18 cellular contexts compared by ENCODE assay signal in genomic region chr15:99613481-99613880, GRCh38.
"Had no signal": no experiment of that assay in that cellular context is flagged by ENCODE, and none has a peak within 500 bp of the region (broad histone marks: within the 10 kb centered on the region; RNA-seq: fewer than 3 reads in every experiment).

No MANE protein-coding gene starts in this region.

- ATAC-seq: activated CD4-positive, alpha-beta T cell treated with anti-CD3 and anti-CD28 coated beads for 36 hours; foreskin keratinocyte had no signal

- H3K36me3 ChIP-seq: ascending aorta, esophagus squamous epithelium, heart left ventricle, right atrium auricular region had no signal

- H3K27ac ChIP-seq: foreskin keratinocyte had no signal

- DNase-seq: activated CD4-positive, alpha-beta memory T cell treated with anti-CD3 and anti-CD28 coated beads, Interleukin-2, amount 10 ng/mL, durations not matched to agents 7 days and 5 days; activated CD4-positive, alpha-beta T cell treated with anti-CD3 and anti-CD28 coated beads for 36 hours; activated naive CD8-positive, alpha-beta T cell treated with anti-CD3 and anti-CD28 coated beads, Interleukin-2, amount 10 ng/mL, durations not matched to agents 7 days and 5 days; activated T-cell treated with anti-CD3 and anti-CD28 coated beads, Interleukin-2, amount 50 U/mL, for 48 hours; esophagus squamous epithelium; foreskin keratinocyte; heart left ventricle; midbrain; naive thymus-derived CD4-positive, alpha-beta T cell; posterior cingulate gyrus; stimulated activated naive B cell treated with anti-CD40 and anti-IgM and Interleukin-4, amounts not matched to agents 10 μg/mL and 1 μg/mL and 100 μg/mL, for 72 hours; substantia nigra; SW 1271 had no signal

- H3K27me3 ChIP-seq: ascending aorta, esophagus squamous epithelium, foreskin keratinocyte, heart left ventricle, right atrium auricular region had no signal

- H3K4me3 ChIP-seq: esophagus squamous epithelium, heart left ventricle, right atrium auricular region had no signal

- FAIRE-seq: bronchial epithelial cell, islet of Langerhans, small intestine had no signal

- H3K9me3 ChIP-seq: ascending aorta, esophagus squamous epithelium, heart left ventricle, right atrium auricular region had no signal
